In the genomic region with DNA sequence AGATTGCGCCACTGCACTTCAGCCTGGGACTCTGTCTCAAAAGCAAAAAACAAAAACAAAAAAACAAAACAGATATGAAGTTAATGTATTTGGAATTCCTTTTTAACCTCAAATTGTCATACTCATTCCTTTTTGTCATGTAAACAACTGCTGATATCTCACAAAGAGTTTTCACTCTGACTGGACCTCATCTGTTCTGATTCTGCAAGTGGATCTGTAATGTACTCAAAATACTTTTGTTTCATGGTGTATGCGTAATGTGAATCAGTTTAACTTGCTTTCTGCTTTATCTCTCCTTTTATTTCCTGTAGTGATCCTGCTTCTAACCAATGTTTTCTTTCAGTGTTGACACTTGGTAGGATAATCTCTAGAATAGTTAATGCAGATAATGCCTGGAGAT, we compare ENCODE assay signal across 17 cellular contexts.
DNase-seq lines count a peak whose midpoint lies in the region; ATAC-seq, FAIRE-seq and TF ChIP-seq lines count a peak whose summit lies in the region.
"Had no signal": no experiment of that assay in that cellular context is flagged by ENCODE, and none has a peak within 500 bp of the region (broad histone marks: within the 10 kb centered on the region; RNA-seq: fewer than 3 reads in every experiment).

No MANE protein-coding gene starts in this region.

- WGBS in GM12878 (ENCODE audit: insufficient coverage, insufficient replicate concordance, low lambda C conversion rate, missing lambda C conversion rate): 100% methylated on average over 2 of the region's 2 CpGs
- no CpG with 5 or more reads among the region's 2 CpGs for WGBS in H9 (ENCODE audit: extremely low coverage, insufficient read length, low lambda C conversion rate)

- H4K20me1 ChIP-seq in GM12878 (ENCODE audit: control insufficient read depth, insufficient read depth) (no peaks in the 10 kb centered on the region; the same call in 1 of the 2 replicates), H9 (ENCODE audit: control insufficient read depth, insufficient read depth, insufficient read length) (no peaks in the 10 kb centered on the region)

- no peak for TF ChIP-seq CTCF in VCaP (conservative IDR thresholded peaks at IDR 0.05)
- no peak for TF ChIP-seq CTCF in GM12878 (IDR thresholded peaks at IDR 0.05 in 2 of 3, conservative IDR thresholded peaks at IDR 0.05 in 1 of 3; ENCODE audit: control insufficient read depth in 2 of 3, extremely low read depth in 1 of 3, insufficient read depth in 1 of 3, low read depth in 3 of 3, low read length in 3 of 3)
- TF ChIP-seq CTCF in fibroblast of villous mesenchyme (IDR thresholded peaks at IDR 0.05; ENCODE audit: insufficient read depth, low read depth, low read length): no peak
- TF ChIP-seq CTCF in progenitor cell of endocrine pancreas (IDR thresholded peaks at IDR 0.05; ENCODE audit: unreplicated experiment): no peak
- no peak for TF ChIP-seq CTCF in H9 (conservative IDR thresholded peaks at IDR 0.05)

- H3K9me3 Mint-ChIP-seq in progenitor cell of endocrine pancreas (ENCODE audit: low read depth) (no peaks in the 10 kb centered on the region), H9 (no peaks in the 10 kb centered on the region)
- H3K9me3 Mint-ChIP-seq: CD4-positive, alpha-beta T cell had no signal

- TF ChIP-seq POLR2A in GM12878 (IDR thresholded peaks at IDR 0.05; ENCODE audit: low read depth, low read length): no peak

- H4K91ac ChIP-seq in H9 (ENCODE audit: insufficient read length, low read depth, low read length): no peak overlapping the region

- no peak overlapping the region for H2BK20ac ChIP-seq in H9 (ENCODE audit: low read depth, low read length, poor library complexity, severe bottlenecking)

- peaks cover 17% of the 10 kb centered on the region for H3K4me1 Mint-ChIP-seq in progenitor cell of endocrine pancreas (ENCODE audit: low read depth)
- peaks cover 1 to 2% of the 10 kb centered on the region in 2 experiments; a peak in 2 of 4 replicates for H3K4me1 Mint-ChIP-seq in H9

- H3K4ac ChIP-seq in H9 (ENCODE audit: low read depth, low read length): no peak overlapping the region

- no peak overlapping the region for H2BK15ac ChIP-seq in H9 (ENCODE audit: low read depth, low read length)

- no peak overlapping the region for H2AK5ac ChIP-seq in H9 (ENCODE audit: insufficient read length, low read length)

- H3K27me3 ChIP-seq in GM12878 (replicated peaks in 1 of 2; ENCODE audit: control insufficient read depth in 2 of 2, insufficient read depth in 2 of 2, low read length in 1 of 2): no peaks in the 10 kb centered on the region
- H3K27me3 ChIP-seq in H9 (ENCODE audit: insufficient read depth, low read length): no peaks in the 10 kb centered on the region

- intact Hi-C loops in GM12878 (cut with micrococcal nuclease; ENCODE audit: unreplicated experiment): no loop called here

- H3K56ac ChIP-seq in H9 (ENCODE audit: insufficient read length, low read depth, low read length): no peak overlapping the region

- no peak overlapping the region for H2BK5ac ChIP-seq in H9 (ENCODE audit: insufficient read length, low read length)

- H3K9ac ChIP-seq in GM12878 (ENCODE audit: control insufficient read depth, insufficient read depth, low read length): no peak overlapping the region
- no peak overlapping the region for H3K9ac ChIP-seq in H9 (ENCODE audit: extremely low read depth, insufficient read length, low read length)

- H3K4me1 ChIP-seq in GM12878 (ENCODE audit: control insufficient read depth, insufficient read depth, low read length) (no peaks in the 10 kb centered on the region), H9 (ENCODE audit: insufficient read depth, low read length) (no peaks in the 10 kb centered on the region)
- H3K4me1 ChIP-seq: A549, HAP-1 had no signal

- peaks cover 0 to 5% of the 10 kb centered on the region in 2 experiments; a peak in 1 of 4 replicates for H3K36me3 ChIP-seq in GM12878 (ENCODE audit: control insufficient read depth in 2 of 2, insufficient read depth in 2 of 2, low read length in 1 of 2)
- H3K36me3 ChIP-seq: HAP-1 had no signal

- H2BK12ac ChIP-seq in H9 (ENCODE audit: insufficient read length, low read depth, low read length): no peak overlapping the region

- peak overlapping the region; percentile 4 for H3K27ac Mint-ChIP-seq in progenitor cell of endocrine pancreas
- no peak overlapping the region; a peak in 1 of 7 replicates for H3K27ac Mint-ChIP-seq in H9
- H3K27ac Mint-ChIP-seq: CD4-positive, alpha-beta T cell had no signal

- no peak for TF ChIP-seq RAD21 in GM12878 (IDR thresholded peaks at IDR 0.05; ENCODE audit: insufficient read depth, low read depth, low read length)

- H4K5ac ChIP-seq in H9 (ENCODE audit: insufficient read length, low read depth, low read length): no peak overlapping the region

- H3K9me3 ChIP-seq in GM12878 (replicated peaks; ENCODE audit: control insufficient read depth, insufficient read depth, low read length): no peaks in the 10 kb centered on the region; the same call in 2 of the 3 replicates
- no peaks in the 10 kb centered on the region for H3K9me3 ChIP-seq in H9 (ENCODE audit: control insufficient read depth, low read depth, low read length)
- H3K9me3 ChIP-seq: A549, Caco-2, HAP-1 had no signal

- no peak overlapping the region for H3K4me2 ChIP-seq in GM12878 (ENCODE audit: control insufficient read depth, insufficient read depth)
- no peak overlapping the region for H3K4me2 ChIP-seq in H9 (ENCODE audit: insufficient read depth, insufficient read length, low read length)
- H3K4me2 ChIP-seq: A549 had no signal

- no peak overlapping the region for H4K8ac ChIP-seq in H9 (replicated peaks; ENCODE audit: insufficient read length, low read depth, low read length)

- FAIRE-seq in GM12878 (lab: Jason Lieb, UNC) (peak; percentile 18), urothelium cell line (lab: Jason Lieb, UNC) (no peak)
- FAIRE-seq: A549 had no signal

- in situ Hi-C loops in GM12878 (cut with MboI): no loop called here

- H3K27me3 Mint-ChIP-seq in progenitor cell of endocrine pancreas: no peaks in the 10 kb centered on the region
- H3K27me3 Mint-ChIP-seq in H9 (ENCODE audit: low read depth): no peaks in the 10 kb centered on the region
- H3K27me3 Mint-ChIP-seq: CD4-positive, alpha-beta T cell had no signal

- H3K79me2 ChIP-seq in GM12878 (ENCODE audit: control insufficient read depth, insufficient read depth, low read length) (no peaks in the 10 kb centered on the region), H9 (ENCODE audit: insufficient read depth, low read length) (no peaks in the 10 kb centered on the region)

- no peak overlapping the region for H3K14ac ChIP-seq in H9 (ENCODE audit: insufficient read depth, low read length)

- no TSS peak for BruUV-seq in GM12878 (replicated peaks; lab: Mats Ljungman, UMichigan)

- DNase-seq in GM12878 (ENCODE audit: low read depth, low spot score) (no peak), fibroblast of villous mesenchyme (ENCODE audit: low read depth) (peak; percentile 65), progenitor cell of endocrine pancreas (ENCODE audit: low spot score, unreplicated experiment) (no peak), NCI-H526 treated with DMSO at 0.1 percent for 48 hours (lab: John Stamatoyannopoulos, UW) (no peak), H9 (no peak), urothelium cell line (ENCODE audit: low spot score) (no peak)
- DNase-seq: AML-193; Caco-2; CD4-positive, alpha-beta T cell; DMS153; DMS79; GDM1; GOT3 had no signal

- H3K36me3 Mint-ChIP-seq in progenitor cell of endocrine pancreas (ENCODE audit: insufficient read depth): peaks cover 19% of the 10 kb centered on the region
- H3K36me3 Mint-ChIP-seq in H9 (ENCODE audit: insufficient read depth in 1 of 3, low read depth in 3 of 3): peaks cover 8 to 22% (median 14%) of the 10 kb centered on the region in 3 experiments; a peak in 6 of 7 replicates

- CTCF ChIA-PET in GM12878 (lab: Yijun Ruan, JAX): no interaction called here

- no peak overlapping the region for H3K18ac ChIP-seq in H9 (ENCODE audit: insufficient read length, low read depth, low read length)

- peak overlapping the region; percentile 69 for H3K27ac ChIP-seq in VCaP
- H3K27ac ChIP-seq in GM12878 (ENCODE audit: control insufficient read depth, insufficient read depth): no peak overlapping the region
- H3K27ac ChIP-seq in H9 (ENCODE audit: insufficient read length, low read depth, low read length): no peak overlapping the region
- H3K27ac ChIP-seq: A549, C4-2B had no signal

- SMC1A ChIA-PET in GM12878 (lab: Charles Lee; ENCODE audit: uncharacterized antibody, unreplicated experiment): no interaction called here

- no peak overlapping the region for H2BK120ac ChIP-seq in H9 (ENCODE audit: low read depth, low read length, poor library complexity, severe bottlenecking)

- RAD21 ChIA-PET in GM12878 (lab: Charles Lee; ENCODE audit: unreplicated experiment): no interaction called here

- no peak for ATAC-seq in GM12878
- ATAC-seq: A549 had no signal

- H2AFZ ChIP-seq in GM12878 (ENCODE audit: control insufficient read depth, low read depth, low read length) (no peak overlapping the region), H9 (ENCODE audit: low read length) (no peak overlapping the region)

- H3K4me3 Mint-ChIP-seq in progenitor cell of endocrine pancreas (ENCODE audit: low read depth): no peak overlapping the region
- no peak overlapping the region for H3K4me3 Mint-ChIP-seq in H9
- H3K4me3 Mint-ChIP-seq: CD4-positive, alpha-beta T cell had no signal

- H3K23me2 ChIP-seq in H9 (ENCODE audit: insufficient read length, low read depth, low read length, poor library complexity, severe bottlenecking): no peaks in the 10 kb centered on the region

- TF ChIP-seq EP300 in GM12878 (IDR thresholded peaks at IDR 0.05; ENCODE audit: borderline replicate concordance in 1 of 2, control insufficient read depth in 1 of 2, low read depth in 2 of 2, low read length in 2 of 2): no peak

- no peaks in the 10 kb centered on the region for H3K79me1 ChIP-seq in H9 (ENCODE audit: insufficient read depth, low read depth, low read length, poor library complexity, severe bottlenecking)

- H3K23ac ChIP-seq in H9 (ENCODE audit: insufficient read length, low read depth, low read length): no peak overlapping the region

- POLR2A ChIA-PET in GM12878 (lab: Charles Lee): no interaction called here

- H3K4me3 ChIP-seq in GM12878 (no peak overlapping the region), fibroblast of villous mesenchyme (ENCODE audit: low read depth, low read length) (no peak overlapping the region)
- H3K4me3 ChIP-seq: A549, HAP-1 had no signal

- H3T11ph ChIP-seq in H9 (ENCODE audit: low read length): no peak overlapping the region
